In genomic region chr7:25567430-25567829, GRCh38 we compare ENCODE assay signal across 12 cellular contexts.
DNase-seq lines count a peak whose midpoint lies in the region; ATAC-seq, FAIRE-seq and TF ChIP-seq lines count a peak whose summit lies in the region.
"Had no signal": no experiment of that assay in that cellular context is flagged by ENCODE, and none has a peak within 500 bp of the region (broad histone marks: within the 10 kb centered on the region; RNA-seq: fewer than 3 reads in every experiment).

No MANE protein-coding gene starts in this region.

- H3K36me3 Mint-ChIP-seq in CD8-positive, alpha-beta memory T cell: no peaks in the 10 kb centered on the region

- no peak overlapping the region for H3K4me2 ChIP-seq in PC-3 (ENCODE audit: low read length)
- no peak overlapping the region for H3K4me2 ChIP-seq in K562 (ENCODE audit: insufficient read depth, low read length)
- H3K4me2 ChIP-seq: BLaER1, GM23338 had no signal

- no peak for TF ChIP-seq EP300 in K562 (IDR thresholded peaks at IDR 0.05; ENCODE audit: low read length)

- no peak overlapping the region for H3K27ac Mint-ChIP-seq in CD8-positive, alpha-beta memory T cell
- H3K27ac Mint-ChIP-seq: GM23338, H9 had no signal

- no peak overlapping the region for H3K4me3 ChIP-seq in PC-3 (ENCODE audit: low read length)
- H3K4me3 ChIP-seq in K562: no peak overlapping the region
- no peak overlapping the region for H3K4me3 ChIP-seq in CD8-positive, alpha-beta memory T cell (ENCODE audit: low read length)
- H3K4me3 ChIP-seq: BLaER1, GM23338 had no signal

- no peak overlapping the region for H3K27ac ChIP-seq in PC-3 (ENCODE audit: low read length)
- H3K27ac ChIP-seq in K562 (ENCODE audit: extremely low read depth, low read depth, low read length): no peak overlapping the region
- H3K27ac ChIP-seq in CD8-positive, alpha-beta memory T cell (ENCODE audit: low read depth, low read length): no peak overlapping the region
- H3K27ac ChIP-seq: BLaER1 had no signal

- no peak for FAIRE-seq in K562 (lab: Jason Lieb, UNC)
- FAIRE-seq in urothelium cell line (lab: Jason Lieb, UNC): peak; percentile 27
- FAIRE-seq: GM12891 had no signal

- peak; percentile 89 for DNase-seq in H4 (ENCODE audit: low spot score)
- DNase-seq in PC-3: peak; percentile 12
- DNase-seq in K562 (ENCODE audit: extremely low read depth in 1 of 4, low spot score in 3 of 4): no peak
- DNase-seq in urothelium cell line (ENCODE audit: low spot score): no peak
- no peak for DNase-seq in NCI-H2081 treated with DMSO at 0.1 percent for 48 hours (lab: John Stamatoyannopoulos, UW)
- no peak for DNase-seq in CD8-positive, alpha-beta memory T cell
- no peak for DNase-seq in OCI-M2 (lab: John Stamatoyannopoulos, UW; ENCODE audit: unreplicated experiment)
- DNase-seq: DMS79, H9 had no signal

- intact Hi-C loops in PC-3 (cut with micrococcal nuclease) (no loop called here), K562 (cut with micrococcal nuclease) (no loop called here)

- no peak for TF ChIP-seq POLR2A in K562 (conservative IDR thresholded peaks at IDR 0.05)

- no peaks in the 10 kb centered on the region for H3K4me1 ChIP-seq in PC-3 (ENCODE audit: insufficient read depth, low read length)
- H3K4me1 ChIP-seq in K562 (replicated peaks in 1 of 2; ENCODE audit: control insufficient read depth in 2 of 2, insufficient read depth in 2 of 2, low read length in 2 of 2): peaks cover 0 to 4% of the 10 kb centered on the region in 2 experiments; a peak in 1 of 5 replicates
- H3K4me1 ChIP-seq in CD8-positive, alpha-beta memory T cell (ENCODE audit: insufficient read depth, low read length): no peaks in the 10 kb centered on the region

- no peaks in the 10 kb centered on the region for H3K9me3 ChIP-seq in PC-3 (ENCODE audit: low read length)
- no peaks in the 10 kb centered on the region for H3K9me3 ChIP-seq in K562 (replicated peaks; ENCODE audit: control insufficient read depth, insufficient read depth, low read depth, low read length)
- H3K9me3 ChIP-seq in CD8-positive, alpha-beta memory T cell (ENCODE audit: low read length): no peaks in the 10 kb centered on the region
- H3K9me3 ChIP-seq: BLaER1 had no signal

- H3K9me1 ChIP-seq in K562 (ENCODE audit: control insufficient read depth, insufficient read depth, low read length): no peaks in the 10 kb centered on the region

- H3F3A ChIP-seq in PC-3 (ENCODE audit: low read length, unreplicated experiment): no peaks in the 10 kb centered on the region

- H2AFZ ChIP-seq in PC-3 (ENCODE audit: low read length) (no peak overlapping the region), K562 (ENCODE audit: low read depth, low read length) (no peak overlapping the region)

- peaks cover 4% of the 10 kb centered on the region in 2 donors for H3K27me3 Mint-ChIP-seq in CD8-positive, alpha-beta memory T cell

- peaks cover 2 to 4% (median 3%) of the 10 kb centered on the region in 3 donors for H3K4me1 Mint-ChIP-seq in CD8-positive, alpha-beta memory T cell
- H3K4me1 Mint-ChIP-seq: GM23338 had no signal

- ATAC-seq in PC-3 (peak; percentile 50; the same call in 1 of the 2 replicates), K562 (no peak)

- CTCF ChIA-PET in PC-3 (lab: Charles Lee) (interaction anchor here (0.6 kb wide), 1 partner anchor 538 kb away, joined by 3 read pairs; no protein-coding TSS in a partner anchor), K562 (lab: Yijun Ruan, JAX; ENCODE audit: low intra/inter-chr PET ratio) (interaction anchor here (0.6 to 7.5 kb wide), 5 partner anchors 175 to 308 kb away, joined by 5 to 185 read pairs (median 10); no protein-coding TSS in a partner anchor)
- CTCF ChIA-PET in CD8-positive, alpha-beta memory T cell (lab: Charles Lee): interaction anchor here (0.9 to 5.2 kb wide), 4 partner anchors 18 to 310 kb away, joined by 3 to 42 read pairs (median 6); no protein-coding TSS in a partner anchor

- no peak overlapping the region for H3K4me3 Mint-ChIP-seq in CD8-positive, alpha-beta memory T cell
- H3K4me3 Mint-ChIP-seq: GM23338, H9 had no signal

- BruUV-seq in PC-3 (replicated peaks; lab: Mats Ljungman, UMichigan): no TSS peak
- no TSS peak for BruUV-seq in K562 (replicated peaks; lab: Mats Ljungman, UMichigan)

- in situ Hi-C loops in K562 (cut with MboI): no loop called here

- H3K27me3 ChIP-seq in PC-3 (ENCODE audit: low read length) (peaks cover 27% of the 10 kb centered on the region), K562 (ENCODE audit: control insufficient read depth in 2 of 2, insufficient read depth in 2 of 2, low read length in 2 of 2) (peaks cover 2 to 23% of the 10 kb centered on the region in 2 experiments; a peak in 4 of 5 replicates)
- H3K27me3 ChIP-seq in CD8-positive, alpha-beta memory T cell (ENCODE audit: insufficient read depth, low read length, poor library complexity, severe bottlenecking): no peaks in the 10 kb centered on the region
- H3K27me3 ChIP-seq: BLaER1 had no signal

- H3K9me2 ChIP-seq in PC-3 (replicated peaks; ENCODE audit: low read length): no peaks in the 10 kb centered on the region

- peaks cover 3% of the 10 kb centered on the region; the same call in 1 of the 2 replicates for H3K36me3 ChIP-seq in PC-3 (ENCODE audit: low read depth, low read length)
- H3K36me3 ChIP-seq in K562 (ENCODE audit: control insufficient read depth, insufficient read depth, low read length): no peaks in the 10 kb centered on the region
- H3K36me3 ChIP-seq in CD8-positive, alpha-beta memory T cell (ENCODE audit: insufficient read depth, low read length): no peaks in the 10 kb centered on the region
- H3K36me3 ChIP-seq: BLaER1 had no signal

- H3K79me2 ChIP-seq in PC-3 (ENCODE audit: low read length): no peaks in the 10 kb centered on the region
- H3K79me2 ChIP-seq in K562 (ENCODE audit: control insufficient read depth, insufficient read depth, low read length): no peaks in the 10 kb centered on the region

- WGBS in K562 (ENCODE audit: insufficient coverage, low coverage, missing lambda C conversion rate): 15% methylated on average over 7 of the region's 7 CpGs

- no peaks in the 10 kb centered on the region for H3K9me3 Mint-ChIP-seq in CD8-positive, alpha-beta memory T cell
- H3K9me3 Mint-ChIP-seq: GM23338, H9 had no signal

- no peaks in the 10 kb centered on the region for H4K20me1 ChIP-seq in PC-3 (ENCODE audit: low read length)
- no peaks in the 10 kb centered on the region for H4K20me1 ChIP-seq in K562 (replicated peaks; ENCODE audit: control insufficient read depth, insufficient read depth, low read length)
- H4K20me1 ChIP-seq: BLaER1 had no signal

- no peak for TF ChIP-seq RAD21 in K562 (CRISPR knock-in tag; conservative IDR thresholded peaks at IDR 0.05 in 1 of 2, IDR thresholded peaks at IDR 0.05 in 1 of 2)

- POLR2A ChIA-PET in PC-3 (lab: Charles Lee; ENCODE audit: unreplicated experiment) (no interaction called here), K562 (lab: Yijun Ruan, JAX) (no interaction called here)
- POLR2A ChIA-PET in CD8-positive, alpha-beta memory T cell (lab: Charles Lee): no interaction called here

- TF ChIP-seq CTCF in PC-3 (conservative IDR thresholded peaks at IDR 0.05; ENCODE audit: low read depth, low read length) (no peak), K562 (IDR thresholded peaks at IDR 0.05 in 2 of 3, conservative IDR thresholded peaks at IDR 0.05 in 1 of 3; ENCODE audit: insufficient read depth in 2 of 3, low read depth in 1 of 3, low read length in 3 of 3) (no peak)

- no peak overlapping the region for H3K9ac ChIP-seq in PC-3 (ENCODE audit: low read length)
- no peak overlapping the region for H3K9ac ChIP-seq in K562 (ENCODE audit: insufficient read depth in 1 of 2, low read depth in 2 of 2, low read length in 2 of 2)
- H3K9ac ChIP-seq: BLaER1 had no signal

TF ChIP-seq in K562, 482 proteins besides CTCF, POLR2A, EP300 and RAD21:
- TF ChIP-seq RBM25 (IDR thresholded peaks at IDR 0.05; ENCODE audit: low read depth, low read length, severe bottlenecking) (peak; percentile 56), CHAMP1 (IDR thresholded peaks at IDR 0.05) (no peak)

Comparison
In these comparisons a context has a peak if more than half of its experiments do, and no peak if none do; other contexts are left out.
1. DNase-seq: peak in H4 (single experiment) and PC-3 (single experiment); none in K562 (0 of 4), urothelium cell line (single experiment), NCI-H2081 treated with DMSO at 0.1 percent for 48 hours (single experiment), CD8-positive, alpha-beta memory T cell (0 of 5) and OCI-M2 (single experiment).